ENCODE assay signal across 1 cellular context in genomic region chr7:134458806-134459698, GRCh38.
A peak's percentile ranks its signal among the peaks of the same experiment; 100 is the strongest.
TF ChIP-seq lines count a peak whose summit lies in the region.

Gene AKR1B1 (minus strand): TSS chr7:134459100. CDS start chr7:134459062, 38 bp downstream.

TF ChIP-seq in HepG2, 621 proteins besides CTCF, POLR2A, EP300 and RAD21 (continued from another document):
- TF ChIP-seq SALL2 (CRISPR knock-in tag; IDR thresholded peaks at IDR 0.05) (0 out of 2 replicates have a peak, but pooled peaks have one; percentile 59), IRF9 (CRISPR knock-in tag; IDR thresholded peaks at IDR 0.05; ENCODE audit: borderline replicate concordance) (peak; percentile 53; the same call in 1 of the 2 replicates), YY1 (IDR thresholded peaks at IDR 0.05; ENCODE audit: insufficient read depth, insufficient replicate concordance, low read depth, low read length) (no peak), TRAFD1 (CRISPR knock-in tag; IDR thresholded peaks at IDR 0.05; ENCODE audit: borderline replicate concordance) (no peak), PRDM10 (CRISPR knock-in tag; IDR thresholded peaks at IDR 0.05; ENCODE audit: low read depth) (no peak), UBTF (CRISPR knock-in tag; IDR thresholded peaks at IDR 0.05) (peak; percentile 64), CHCHD3 (CRISPR knock-in tag; IDR thresholded peaks at IDR 0.05) (no peak; the same call in 1 of the 2 replicates), GLI4 (CRISPR knock-in tag; IDR thresholded peaks at IDR 0.05; ENCODE audit: borderline replicate concordance) (peak; percentile 23; the same call in 1 of the 2 replicates), ZNF639 (CRISPR knock-in tag; conservative IDR thresholded peaks at IDR 0.05) (0 out of 2 replicates have a peak, but pooled peaks have one; percentile 32), ZFP41 (CRISPR knock-in tag; IDR thresholded peaks at IDR 0.05; ENCODE audit: borderline replicate concordance) (no peak), BRF2 (CRISPR knock-in tag; IDR thresholded peaks at IDR 0.05) (no peak), NFYB (CRISPR knock-in tag; IDR thresholded peaks at IDR 0.05) (peak; percentile 92), AFF4 (CRISPR knock-in tag; IDR thresholded peaks at IDR 0.05) (no peak), RXRA (CRISPR knock-in tag; IDR thresholded peaks at IDR 0.05) (peak; percentile 85), ZSCAN31 (CRISPR knock-in tag; IDR thresholded peaks at IDR 0.05; ENCODE audit: low read depth) (no peak), U2AF1 (optimal IDR thresholded peaks at IDR 0.05; ENCODE audit: low read depth, low read length) (no peak), RNF2 (conservative IDR thresholded peaks at IDR 0.05; ENCODE audit: low read depth) (0 out of 2 replicates have a peak, but pooled peaks have one; percentile 33), DNMT1 (CRISPR knock-in tag; IDR thresholded peaks at IDR 0.05) (no peak), ZNF83 (CRISPR knock-in tag; IDR thresholded peaks at IDR 0.05; ENCODE audit: borderline replicate concordance) (no peak)
